In genomic region chr2:65232636-65233035, GRCh38 we compare ENCODE assay signal across 8 cellular contexts. TPM values are rescaled to one million over a fixed set of nuclear protein-coding genes. Genes with fewer than 3 reads are reported as not detected.
DNase-seq lines count a peak whose midpoint lies in the region; ATAC-seq, FAIRE-seq and TF ChIP-seq lines count a peak whose summit lies in the region.

No MANE protein-coding gene starts in this region.

- POLR2A ChIA-PET in activated CD4-positive, alpha-beta memory T cell treated with anti-CD3 and anti-CD28 coated beads, Interleukin-2, amount 10 ng/mL, durations not matched to agents 7 days and 5 days (lab: Charles Lee), result interaction anchor here (1.2 to 1.5 kb wide), 4 partner anchors 11 to 202 kb away, joined by 3 to 5 read pairs (median 4); partner anchors contain the start of gene RAB1A

- peak overlapping the region in 6 of 11 experiments; percentile 10 to 54 (median 36); a peak in 6 of 22 replicates for H3K27ac ChIP-seq in BLaER1 treated with 17β-estradiol and CSF1 and Interleukin-3, amounts not matched to agents 10 nM and 100 nM
- peak overlapping the region; percentile 34 for H3K27ac ChIP-seq in keratinocyte (ENCODE audit: control insufficient read depth, insufficient read depth, low read length)

- no peak for DNase-seq in activated CD4-positive, alpha-beta memory T cell treated with anti-CD3 and anti-CD28 coated beads, Interleukin-2, amount 10 ng/mL, durations not matched to agents 7 days and 5 days
- DNase-seq in keratinocyte (ENCODE audit: low read depth, low spot score), result no peak
- DNase-seq in stimulated activated CD8-positive, alpha-beta memory T cell treated with anti-CD3 and anti-CD28 coated beads, Interleukin-4, amount 100 ng/mL, for 48 hours, result no peak
- DNase-seq in NCI-H2029 (lab: John Stamatoyannopoulos, UW), result no peak
- DNase-seq in COLO829 (ENCODE audit: low spot score), result no peak

- H3K9ac ChIP-seq in BLaER1 treated with 17β-estradiol and CSF1 and Interleukin-3, amounts not matched to agents 10 nM and 100 nM, result peak overlapping the region in 1 of 11 experiments; percentile 3; a peak in 2 of 22 replicates
- H3K9ac ChIP-seq in keratinocyte (ENCODE audit: control insufficient read depth, extremely low read depth, insufficient read depth, low read length), result no peak overlapping the region

- no peaks in the 10 kb centered on the region for H3K27me3 ChIP-seq in BLaER1 treated with 17β-estradiol and CSF1 and Interleukin-3, amounts not matched to agents 10 nM and 100 nM
- H3K27me3 ChIP-seq in keratinocyte (ENCODE audit: control insufficient read depth, extremely low read depth, insufficient read depth, low read length), result no peaks in the 10 kb centered on the region

- peaks cover 61% of the 10 kb centered on the region for H3K4me1 Mint-ChIP-seq in activated CD4-positive, alpha-beta memory T cell treated with anti-CD3 and anti-CD28 coated beads, Interleukin-2, amount 10 ng/mL, durations not matched to agents 7 days and 5 days

- peak overlapping the region; percentile 50 for H3K4me3 Mint-ChIP-seq in activated CD4-positive, alpha-beta memory T cell treated with anti-CD3 and anti-CD28 coated beads, Interleukin-2, amount 10 ng/mL, durations not matched to agents 7 days and 5 days

- H3K79me2 ChIP-seq in keratinocyte (ENCODE audit: control insufficient read depth, insufficient read depth, low read length), result peaks cover 97% of the 10 kb centered on the region

- H3K36me3 ChIP-seq in BLaER1 treated with 17β-estradiol and CSF1 and Interleukin-3, amounts not matched to agents 10 nM and 100 nM, result peaks cover 53 to 82% (median 66%) of the 10 kb centered on the region in 11 experiments
- peaks cover 8 to 10% of the 10 kb centered on the region in 2 experiments for H3K36me3 ChIP-seq in keratinocyte (ENCODE audit: control insufficient read depth in 2 of 2, extremely low read depth in 1 of 2, insufficient read depth in 2 of 2, low read length in 2 of 2)

- ATAC-seq in HG02885 (IDR thresholded peaks at IDR 0.05; ENCODE audit: poor library complexity, unreplicated experiment) (peak; percentile 27), HG02678 (IDR thresholded peaks at IDR 0.05; ENCODE audit: unreplicated experiment) (no peak)

- dilution Hi-C loops in keratinocyte (cut with MboI; ENCODE audit: extremely low pct_ligation_motif_present, low sequenced_read_pairs), result no loop called here

- H3K4me1 ChIP-seq in BLaER1 treated with 17β-estradiol and CSF1 and Interleukin-3, amounts not matched to agents 10 nM and 100 nM, result peaks cover 37 to 85% (median 49%) of the 10 kb centered on the region in 10 experiments
- H3K4me1 ChIP-seq in keratinocyte (ENCODE audit: control insufficient read depth, extremely low read depth, insufficient read depth, low read length), result peaks cover 32% of the 10 kb centered on the region

- H3K27me3 Mint-ChIP-seq in activated CD4-positive, alpha-beta memory T cell treated with anti-CD3 and anti-CD28 coated beads, Interleukin-2, amount 10 ng/mL, durations not matched to agents 7 days and 5 days, result no peaks in the 10 kb centered on the region

- no peaks in the 10 kb centered on the region for H3K9me3 ChIP-seq in BLaER1 treated with 17β-estradiol and CSF1 and Interleukin-3, amounts not matched to agents 10 nM and 100 nM (replicated peaks in 1 of 11)
- H3K9me3 ChIP-seq in keratinocyte (ENCODE audit: control insufficient read depth, low read depth, low read length), result no peaks in the 10 kb centered on the region

- peaks cover 44% of the 10 kb centered on the region for H3K36me3 Mint-ChIP-seq in activated CD4-positive, alpha-beta memory T cell treated with anti-CD3 and anti-CD28 coated beads, Interleukin-2, amount 10 ng/mL, durations not matched to agents 7 days and 5 days (ENCODE audit: low read depth)

- peak overlapping the region in 3 of 10 experiments; percentile 14 to 35 (median 18); a peak in 5 of 20 replicates for H3K4me3 ChIP-seq in BLaER1 treated with 17β-estradiol and CSF1 and Interleukin-3, amounts not matched to agents 10 nM and 100 nM
- H3K4me3 ChIP-seq in keratinocyte (ENCODE audit: control insufficient read depth in 2 of 3, extremely low read depth in 1 of 3, insufficient read depth in 2 of 3, low read depth in 1 of 3, low read length in 3 of 3), result peak overlapping the region in 1 of 3 experiments; percentile 5

- no peaks in the 10 kb centered on the region for H3K9me3 Mint-ChIP-seq in activated CD4-positive, alpha-beta memory T cell treated with anti-CD3 and anti-CD28 coated beads, Interleukin-2, amount 10 ng/mL, durations not matched to agents 7 days and 5 days

- peak overlapping the region in 10 of 11 experiments; percentile 14 to 91 (median 73); a peak in 16 of 22 replicates for H3K4me2 ChIP-seq in BLaER1 treated with 17β-estradiol and CSF1 and Interleukin-3, amounts not matched to agents 10 nM and 100 nM
- peak overlapping the region; percentile 37 for H3K4me2 ChIP-seq in keratinocyte (ENCODE audit: control insufficient read depth, extremely low read depth, insufficient read depth, low read depth, low read length)

- peak overlapping the region; percentile 84 for H3K27ac Mint-ChIP-seq in activated CD4-positive, alpha-beta memory T cell treated with anti-CD3 and anti-CD28 coated beads, Interleukin-2, amount 10 ng/mL, durations not matched to agents 7 days and 5 days

- FAIRE-seq in keratinocyte (lab: Jason Lieb, UNC), result no peak

- CTCF ChIA-PET in activated CD4-positive, alpha-beta memory T cell treated with anti-CD3 and anti-CD28 coated beads, Interleukin-2, amount 10 ng/mL, durations not matched to agents 7 days and 5 days (lab: Charles Lee), result no interaction called here

- H2AFZ ChIP-seq in keratinocyte (ENCODE audit: control insufficient read depth, low read length), result no peak overlapping the region

- TF ChIP-seq CTCF in keratinocyte (optimal IDR thresholded peaks at IDR 0.05 in 1 of 3, IDR thresholded peaks at IDR 0.05 in 1 of 3, conservative IDR thresholded peaks at IDR 0.05 in 1 of 3; ENCODE audit: extremely low read depth in 1 of 3, insufficient read depth in 2 of 3, low read length in 3 of 3), result no peak

- peaks cover 90 to 94% (median 93%) of the 10 kb centered on the region in 11 experiments for H4K20me1 ChIP-seq in BLaER1 treated with 17β-estradiol and CSF1 and Interleukin-3, amounts not matched to agents 10 nM and 100 nM
- peaks cover 21% of the 10 kb centered on the region for H4K20me1 ChIP-seq in keratinocyte (ENCODE audit: control insufficient read depth, extremely low read depth, insufficient read depth, low read length)

- no peaks in the 10 kb centered on the region for H3K9me1 ChIP-seq in keratinocyte (ENCODE audit: control insufficient read depth, extremely low read depth, insufficient read depth, low read length)

RNA-seq across cellular contexts. Expression of gene ACTR2, which starts 5.0 kb away (rescaled TPM):
- 100 to 1,000 TPM; 514 to 517 TPM for total RNA-seq in activated CD4-positive, alpha-beta memory T cell treated with anti-CD3 and anti-CD28 coated beads, Interleukin-2, amount 10 ng/mL, durations not matched to agents 7 days and 5 days
- 121 to 257 TPM (median 134 TPM) in 3 replicates for polyA plus RNA-seq in keratinocyte
- 201 TPM for polyA plus RNA-seq in keratinocyte (2011; ENCODE audit: low read depth)
- polyA plus RNA-seq in keratinocyte (2011; cell fraction: cytosol; rRNA removed), result 148 and 285 TPM in 2 replicates
- polyA plus RNA-seq in keratinocyte (2011; cell fraction: nucleus; rRNA removed), result 157 and 179 TPM in 2 replicates
- 141 and 252 TPM in 2 replicates for polyA plus RNA-seq in keratinocyte (2012; ENCODE audit: low replicate concordance)
- 50.0 to 225 TPM (median 92.6 TPM) in 3 replicates for polyA minus RNA-seq in keratinocyte
- polyA minus RNA-seq in keratinocyte (2011; cell fraction: cytosol; rRNA and poly(A)+ RNA removed), result 356 TPM
- polyA minus RNA-seq in keratinocyte (2011; cell fraction: nucleus; rRNA and poly(A)+ RNA removed), result 55.3 and 151 TPM in 2 replicates
